15 cellular contexts compared by ENCODE assay signal in genomic region chr11:86230921-86231320, GRCh38. TPM values are rescaled to one million over a fixed set of nuclear protein-coding genes. Genes with fewer than 3 reads are reported as not detected.
DNase-seq lines count a peak whose midpoint lies in the region; ATAC-seq lines count a peak whose summit lies in the region.
"Had no signal": no experiment of that assay in that cellular context is flagged by ENCODE, and none has a peak within 500 bp of the region (broad histone marks: within the 10 kb centered on the region; RNA-seq: fewer than 3 reads in every experiment).

No MANE protein-coding gene starts in this region.

- ATAC-seq in activated naive CD4-positive, alpha-beta T cell treated with anti-CD3 and anti-CD28 coated beads, Interleukin-2, amount 50 U/mL, for 72 hours = peak; percentile 39 to 61
- ATAC-seq in stimulated activated naive B cell treated with anti-CD40 and anti-IgM and Interleukin-4, amounts not matched to agents 10 μg/mL and 1 μg/mL and 100 μg/mL, for 72 hours (replicated peaks) = peak; percentile 73 to 84
- ATAC-seq in T-helper 17 cell (no peak), HG02642 (IDR thresholded peaks at IDR 0.05; ENCODE audit: poor library complexity, unreplicated experiment) (no peak)
- ATAC-seq: gastrocnemius medialis had no signal

- H3K9me3 Mint-ChIP-seq in activated naive CD4-positive, alpha-beta T cell treated with anti-CD3 and anti-CD28 coated beads, Interleukin-2, amount 50 U/mL, for 72 hours = peaks cover 0 to 6% of the 10 kb centered on the region in 2 donors
- H3K9me3 Mint-ChIP-seq in stimulated activated naive B cell treated with anti-CD40 and anti-IgM and Interleukin-4, amounts not matched to agents 10 μg/mL and 1 μg/mL and 100 μg/mL, for 72 hours = no peaks in the 10 kb centered on the region

- H3K9me3 ChIP-seq in T-helper 17 cell (ENCODE audit: control insufficient read depth, low read length, poor library complexity, severe bottlenecking) = no peaks in the 10 kb centered on the region
- H3K9me3 ChIP-seq: gastrocnemius medialis, upper lobe of left lung had no signal

- peak overlapping the region; percentile 18 to 36 for H3K27ac Mint-ChIP-seq in activated naive CD4-positive, alpha-beta T cell treated with anti-CD3 and anti-CD28 coated beads, Interleukin-2, amount 50 U/mL, for 72 hours
- no peak overlapping the region for H3K27ac Mint-ChIP-seq in stimulated activated naive B cell treated with anti-CD40 and anti-IgM and Interleukin-4, amounts not matched to agents 10 μg/mL and 1 μg/mL and 100 μg/mL, for 72 hours
- H3K27ac Mint-ChIP-seq in T-helper 17 cell = no peak overlapping the region

- peaks cover 20 to 35% of the 10 kb centered on the region in 2 donors for H3K4me1 Mint-ChIP-seq in stimulated activated naive B cell treated with anti-CD40 and anti-IgM and Interleukin-4, amounts not matched to agents 10 μg/mL and 1 μg/mL and 100 μg/mL, for 72 hours
- peaks cover 4% of the 10 kb centered on the region for H3K4me1 Mint-ChIP-seq in T-helper 17 cell

- H3K36me3 Mint-ChIP-seq in activated naive CD4-positive, alpha-beta T cell treated with anti-CD3 and anti-CD28 coated beads, Interleukin-2, amount 50 U/mL, for 72 hours = peaks cover 0 to 5% of the 10 kb centered on the region in 2 donors
- H3K36me3 Mint-ChIP-seq in stimulated activated naive B cell treated with anti-CD40 and anti-IgM and Interleukin-4, amounts not matched to agents 10 μg/mL and 1 μg/mL and 100 μg/mL, for 72 hours = no peaks in the 10 kb centered on the region
- no peaks in the 10 kb centered on the region for H3K36me3 Mint-ChIP-seq in T-helper 17 cell (ENCODE audit: low read depth)

- no peak overlapping the region for H3K4me3 Mint-ChIP-seq in stimulated activated naive B cell treated with anti-CD40 and anti-IgM and Interleukin-4, amounts not matched to agents 10 μg/mL and 1 μg/mL and 100 μg/mL, for 72 hours
- H3K4me3 Mint-ChIP-seq in T-helper 17 cell = no peak overlapping the region

- no peaks in the 10 kb centered on the region for H3K27me3 Mint-ChIP-seq in stimulated activated naive B cell treated with anti-CD40 and anti-IgM and Interleukin-4, amounts not matched to agents 10 μg/mL and 1 μg/mL and 100 μg/mL, for 72 hours
- peaks cover 8% of the 10 kb centered on the region for H3K27me3 Mint-ChIP-seq in T-helper 17 cell

- no peak for DNase-seq in activated naive CD4-positive, alpha-beta T cell treated with anti-CD3 and anti-CD28 coated beads, Interleukin-2, amount 50 U/mL, for 72 hours (ENCODE audit: low spot score in 2 of 2)
- DNase-seq in activated naive CD4-positive, alpha-beta T cell (lab: John Stamatoyannopoulos, UW) = no peak
- DNase-seq in RPMI7951 (ENCODE audit: low read depth) (peak; percentile 66), dermis blood vessel endothelial cell (peak; percentile 14), ureter (ENCODE audit: low spot score) (no peak), T-helper 17 cell (no peak)
- DNase-seq in stimulated activated naive B cell treated with anti-CD40 and anti-IgM and Interleukin-4, amounts not matched to agents 10 μg/mL and 1 μg/mL and 100 μg/mL, for 72 hours = peak; percentile 5
- DNase-seq: effector CD4-positive, alpha-beta T cell; gastrocnemius medialis; NCI-H1930; NCI-H748 treated with DMSO at 0.1 percent for 48 hours; RPMI8226; T-helper 9 cell; upper lobe of left lung had no signal

RNA-seq across cellular contexts. Expression of gene EED, which starts 13.6 kb away (rescaled TPM):
- 100 to 1,000 TPM in 1 of 2 donors, 10 to 100 TPM in 1; 55.1 to 104 TPM for total RNA-seq in activated naive CD4-positive, alpha-beta T cell treated with anti-CD3 and anti-CD28 coated beads, Interleukin-2, amount 50 U/mL, for 72 hours
- total RNA-seq in RPMI7951 (2014; rRNA removed; shearing (Covaris generic)) = 23.1 and 27.6 TPM in 2 replicates
- 17.6 and 21.4 TPM in 2 replicates for total RNA-seq in dermis blood vessel endothelial cell
- total RNA-seq in ureter = 26.7 TPM
- 10 to 100 TPM; 48.7 to 50.7 TPM for total RNA-seq in T-helper 17 cell

Comparison
In these comparisons a context has a peak if more than half of its experiments do, and no peak if none do; other contexts are left out.
1. ATAC-seq: peak in activated naive CD4-positive, alpha-beta T cell treated with anti-CD3 and anti-CD28 coated beads, Interleukin-2, amount 50 U/mL, for 72 hours (2 of 2) and stimulated activated naive B cell treated with anti-CD40 and anti-IgM and Interleukin-4, amounts not matched to agents 10 μg/mL and 1 μg/mL and 100 μg/mL, for 72 hours (2 of 2); none in T-helper 17 cell (single experiment) and HG02642 (single experiment).
2. DNase-seq: peak in RPMI7951 (single experiment), dermis blood vessel endothelial cell (single experiment) and stimulated activated naive B cell treated with anti-CD40 and anti-IgM and Interleukin-4, amounts not matched to agents 10 μg/mL and 1 μg/mL and 100 μg/mL, for 72 hours (single experiment); none in activated naive CD4-positive, alpha-beta T cell treated with anti-CD3 and anti-CD28 coated beads, Interleukin-2, amount 50 U/mL, for 72 hours (0 of 2), activated naive CD4-positive, alpha-beta T cell (0 of 4), ureter (single experiment) and T-helper 17 cell (0 of 3).
3. H3K27ac Mint-ChIP-seq: peak in activated naive CD4-positive, alpha-beta T cell treated with anti-CD3 and anti-CD28 coated beads, Interleukin-2, amount 50 U/mL, for 72 hours (2 of 2); none in stimulated activated naive B cell treated with anti-CD40 and anti-IgM and Interleukin-4, amounts not matched to agents 10 μg/mL and 1 μg/mL and 100 μg/mL, for 72 hours (single experiment) and T-helper 17 cell (single experiment).